Comparison of ENCODE assay signal across 1 cellular context in genomic region chr5:158903006-158903405, GRCh38.
TF ChIP-seq lines count a peak whose summit lies in the region.

No MANE protein-coding gene starts in this region.

TF ChIP-seq in GM23338, 12 proteins besides CTCF, POLR2A, EP300 and RAD21 (continued from another document):
- TF ChIP-seq ZNF462 (CRISPR knock-in tag; IDR thresholded peaks at IDR 0.05) (no peak), EZH2phosphoT487 (IDR thresholded peaks at IDR 0.05; ENCODE audit: unreplicated experiment) (no peak), POLR2AphosphoS5 (IDR thresholded peaks at IDR 0.05; ENCODE audit: low read depth) (no peak), ZNF114 (CRISPR knock-in tag; IDR thresholded peaks at IDR 0.05) (no peak), EZH2 (IDR thresholded peaks at IDR 0.05; ENCODE audit: low read depth, unreplicated experiment) (no peak), ZNF331 (CRISPR knock-in tag; IDR thresholded peaks at IDR 0.05; ENCODE audit: low read depth) (no peak), STAT1 (IDR thresholded peaks at IDR 0.05; ENCODE audit: unreplicated experiment) (no peak)
